24 cellular contexts compared by ENCODE assay signal in the genomic region with DNA sequence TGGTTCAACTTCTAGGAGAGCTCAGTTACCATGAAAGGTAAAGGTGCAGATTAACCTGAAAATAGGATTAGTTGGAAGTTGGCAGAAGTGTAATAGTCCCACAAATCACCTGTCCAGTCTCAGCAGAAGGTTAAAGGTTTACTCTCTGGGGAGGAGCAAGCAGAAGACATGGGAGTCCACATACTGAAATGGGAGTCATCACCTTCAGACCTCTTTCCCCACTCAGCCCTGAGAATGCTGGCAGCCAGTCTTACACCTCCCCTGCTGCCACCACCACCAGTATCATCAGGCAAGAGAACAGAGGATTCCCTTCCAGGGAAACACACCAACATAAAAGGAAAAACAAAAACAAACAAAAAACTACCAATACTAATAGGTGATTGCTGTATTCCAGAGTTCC. TPM values are rescaled to one million over a fixed set of nuclear protein-coding genes. Genes with fewer than 3 reads are reported as not detected.
"Had no signal": no experiment of that assay in that cellular context is flagged by ENCODE, and none has a peak within 500 bp of the region (broad histone marks: within the 10 kb centered on the region; RNA-seq: fewer than 3 reads in every experiment).

No MANE protein-coding gene starts in this region.

- H3K9me3 ChIP-seq: esophagus muscularis mucosa, gastroesophageal sphincter, right atrium auricular region, thyroid gland had no signal

- H3K9me3 Mint-ChIP-seq: activated B cell treated with CpG ODN at 0.5 μM for 24 hours; activated T-helper 2 cell treated with anti-CD3 and anti-CD28 coated beads, Interferon-gamma antibody, Interleukin-2, Interleukin-4, amounts not matched to agents 10 μg/mL and 5 μg/mL and 100 μg/mL, durations not matched to agents 14 hours and 24 hours and 36 hours had no signal

- H3K9ac ChIP-seq: neural progenitor cell had no signal

- H3K4me1 Mint-ChIP-seq: activated B cell treated with CpG ODN at 0.5 μM for 24 hours had no signal

- H3K36me3 ChIP-seq: esophagus muscularis mucosa, gastroesophageal sphincter, heart left ventricle, neural progenitor cell, right atrium auricular region, thyroid gland had no signal

- DNase-seq: activated B cell treated with CpG ODN at 0.5 μM for 24 hours; activated CD4-positive, alpha-beta T cell treated with anti-CD3 and anti-CD28 coated beads for 4 hours; activated T-cell treated with anti-CD3 and anti-CD28 coated beads for 4 hours; aorta; effector CD4-positive, alpha-beta T cell; heart left ventricle; mesendoderm; stimulated activated CD4-positive, alpha-beta T cell treated with anti-CD3 and anti-CD28 coated beads, Interleukin-12 subunit alpha, Interleukin-12 subunit beta, amount 100 ng/mL, for 4 hours had no signal

- H3K27ac ChIP-seq: esophagus muscularis mucosa, gastroesophageal sphincter, heart left ventricle, neural progenitor cell, right atrium auricular region, thyroid gland had no signal

- H3K4me3 Mint-ChIP-seq: activated B cell treated with CpG ODN at 0.5 μM for 24 hours; activated naive CD4-positive, alpha-beta T cell treated with anti-CD3 and anti-CD28 coated beads for 36 hours; neural progenitor cell had no signal

- H3K27me3 Mint-ChIP-seq: progenitor cell of endocrine pancreas had no signal

- H3K27me3 ChIP-seq: heart left ventricle, neural progenitor cell, right atrium auricular region, thyroid gland had no signal

- H3K4me3 ChIP-seq: esophagus muscularis mucosa, gastroesophageal sphincter, heart left ventricle, neural progenitor cell, right atrium auricular region, thyroid gland had no signal

- H3K27ac Mint-ChIP-seq: activated B cell treated with CpG ODN at 0.5 μM for 24 hours, neural progenitor cell, progenitor cell of endocrine pancreas had no signal

- H3K4me2 ChIP-seq: neural progenitor cell had no signal

- H2AFZ ChIP-seq: neural progenitor cell had no signal

- H3K4me1 ChIP-seq: esophagus muscularis mucosa, gastroesophageal sphincter, neural progenitor cell, right atrium auricular region had no signal

- H3K36me3 Mint-ChIP-seq: neural progenitor cell had no signal

RNA-seq across cellular contexts. Expression of a gene that starts 13.8 kb away (rescaled TPM):
- total RNA-seq: activated B cell treated with CpG ODN at 0.5 μM for 24 hours; activated CD4-positive, alpha-beta memory T cell treated with anti-CD3 and anti-CD28 coated beads for 36 hours; activated naive CD4-positive, alpha-beta T cell treated with anti-CD3 and anti-CD28 coated beads for 36 hours; activated T-helper 2 cell treated with anti-CD3 and anti-CD28 coated beads, Interferon-gamma antibody, Interleukin-2, Interleukin-4, amounts not matched to agents 10 μg/mL and 5 μg/mL and 100 μg/mL, durations not matched to agents 14 hours and 24 hours and 36 hours; aorta; esophagus muscularis mucosa; gastroesophageal sphincter; heart left ventricle; kidney epithelial cell; liver; mucosa of gallbladder; naive thymus-derived CD4-positive, alpha-beta T cell; osteoblast; progenitor cell of endocrine pancreas; right atrium auricular region; thyroid gland; urinary bladder had no signal
- polyA plus RNA-seq: aorta; heart left ventricle; liver; naive thymus-derived CD4-positive, alpha-beta T cell had no signal

RNA-seq across cellular contexts. Expression of a gene that starts 48.2 kb away (rescaled TPM):
- total RNA-seq: activated B cell treated with CpG ODN at 0.5 μM for 24 hours; activated CD4-positive, alpha-beta memory T cell treated with anti-CD3 and anti-CD28 coated beads for 36 hours; activated naive CD4-positive, alpha-beta T cell treated with anti-CD3 and anti-CD28 coated beads for 36 hours; activated T-helper 2 cell treated with anti-CD3 and anti-CD28 coated beads, Interferon-gamma antibody, Interleukin-2, Interleukin-4, amounts not matched to agents 10 μg/mL and 5 μg/mL and 100 μg/mL, durations not matched to agents 14 hours and 24 hours and 36 hours; aorta; liver; naive thymus-derived CD4-positive, alpha-beta T cell; osteoblast; subcutaneous adipose tissue had no signal
- polyA plus RNA-seq: liver; naive thymus-derived CD4-positive, alpha-beta T cell had no signal
